ENCODE assay signal across 1 cellular context in the genomic region with DNA sequence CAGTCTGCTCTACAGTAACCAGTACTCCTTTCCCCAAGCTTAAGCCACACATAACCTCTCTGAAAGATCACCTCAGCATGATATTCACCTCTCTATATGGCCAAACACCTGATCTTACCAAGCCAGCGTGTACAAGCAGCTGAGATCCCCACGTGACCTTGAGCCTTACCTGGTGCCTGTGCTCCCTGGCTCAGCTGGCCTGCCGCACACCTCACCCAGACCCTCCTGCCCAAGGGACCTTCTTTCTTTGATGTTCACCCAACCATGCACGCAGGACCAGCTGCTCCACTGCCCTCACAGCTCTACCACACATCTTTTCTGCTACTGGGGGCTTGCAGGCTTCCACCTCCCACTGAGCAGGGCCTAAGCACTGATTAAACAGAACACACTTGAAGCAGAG.
TF ChIP-seq lines count a peak whose summit lies in the region.

No MANE protein-coding gene starts in this region.

TF ChIP-seq in HEK293T, 16 proteins besides CTCF, POLR2A, EP300 and RAD21 (continued from another document):
- TF ChIP-seq BHLHE40 (IDR thresholded peaks at IDR 0.05; ENCODE audit: borderline replicate concordance) (no peak), ARNT (IDR thresholded peaks at IDR 0.05) (no peak)
